In genomic region chr2:191611614-191612013, GRCh38 we compare ENCODE assay signal across 9 cellular contexts.
DNase-seq lines count a peak whose midpoint lies in the region; ATAC-seq and TF ChIP-seq lines count a peak whose summit lies in the region.
"Had no signal": no experiment of that assay in that cellular context is flagged by ENCODE, and none has a peak within 500 bp of the region (broad histone marks: within the 10 kb centered on the region; RNA-seq: fewer than 3 reads in every experiment).

No MANE protein-coding gene starts in this region.

- H3K27ac Mint-ChIP-seq in activated CD8-positive, alpha-beta memory T cell treated with anti-CD3 and anti-CD28 coated beads, Interleukin-2, amount 10 ng/mL, durations not matched to agents 7 days and 5 days = no peak overlapping the region
- H3K27ac Mint-ChIP-seq in type B pancreatic cell = no peak overlapping the region

- H3K4me3 Mint-ChIP-seq in activated CD8-positive, alpha-beta memory T cell treated with anti-CD3 and anti-CD28 coated beads, Interleukin-2, amount 10 ng/mL, durations not matched to agents 7 days and 5 days = no peak overlapping the region
- no peak overlapping the region for H3K4me3 Mint-ChIP-seq in type B pancreatic cell

- H3K9me3 Mint-ChIP-seq in activated CD8-positive, alpha-beta memory T cell treated with anti-CD3 and anti-CD28 coated beads, Interleukin-2, amount 10 ng/mL, durations not matched to agents 7 days and 5 days (ENCODE audit: low read depth) = no peaks in the 10 kb centered on the region
- no peaks in the 10 kb centered on the region for H3K9me3 Mint-ChIP-seq in type B pancreatic cell

- CTCF ChIA-PET in activated CD8-positive, alpha-beta memory T cell treated with anti-CD3 and anti-CD28 coated beads, Interleukin-2, amount 10 ng/mL, durations not matched to agents 7 days and 5 days (lab: Charles Lee) = no interaction called here

- H3K36me3 Mint-ChIP-seq in activated CD8-positive, alpha-beta memory T cell treated with anti-CD3 and anti-CD28 coated beads, Interleukin-2, amount 10 ng/mL, durations not matched to agents 7 days and 5 days = no peaks in the 10 kb centered on the region
- H3K36me3 Mint-ChIP-seq in type B pancreatic cell = no peaks in the 10 kb centered on the region

- ATAC-seq in GM18499 (IDR thresholded peaks at IDR 0.05; ENCODE audit: insufficient read depth, unreplicated experiment) (peak; percentile 96), GM21529 (IDR thresholded peaks at IDR 0.05; ENCODE audit: unreplicated experiment) (peak; percentile 98), HG03469 (IDR thresholded peaks at IDR 0.05; ENCODE audit: unreplicated experiment) (peak; percentile 99)
- no peak for ATAC-seq in activated CD8-positive, alpha-beta memory T cell treated with anti-CD3 and anti-CD28 coated beads, Interleukin-2, amount 10 ng/mL, durations not matched to agents 7 days and 5 days

- H3K27me3 Mint-ChIP-seq in activated CD8-positive, alpha-beta memory T cell treated with anti-CD3 and anti-CD28 coated beads, Interleukin-2, amount 10 ng/mL, durations not matched to agents 7 days and 5 days = peaks cover 2% of the 10 kb centered on the region
- H3K27me3 Mint-ChIP-seq in type B pancreatic cell = no peaks in the 10 kb centered on the region

- DNase-seq in globus pallidus (ENCODE audit: low spot score) (peak; percentile 45), type B pancreatic cell (ENCODE audit: extremely low spot score, unreplicated experiment) (no peak), DMS 273 treated with DMSO at 0.1 percent for 48 hours (lab: John Stamatoyannopoulos, UW) (no peak), NCI-H2107 treated with DMSO at 0.1 percent for 48 hours (lab: John Stamatoyannopoulos, UW; ENCODE audit: unreplicated experiment) (no peak)
- no peak for DNase-seq in activated CD8-positive, alpha-beta memory T cell treated with anti-CD3 and anti-CD28 coated beads, Interleukin-2, amount 10 ng/mL, durations not matched to agents 7 days and 5 days
- DNase-seq: NCI-H1694 had no signal

- TF ChIP-seq CTCF in type B pancreatic cell (conservative IDR thresholded peaks at IDR 0.05) = no peak

- H3K4me1 Mint-ChIP-seq in activated CD8-positive, alpha-beta memory T cell treated with anti-CD3 and anti-CD28 coated beads, Interleukin-2, amount 10 ng/mL, durations not matched to agents 7 days and 5 days = peaks cover 1% of the 10 kb centered on the region
- no peaks in the 10 kb centered on the region for H3K4me1 Mint-ChIP-seq in type B pancreatic cell (ENCODE audit: unreplicated experiment)
